25 cellular contexts compared by ENCODE assay signal in the genomic region with DNA sequence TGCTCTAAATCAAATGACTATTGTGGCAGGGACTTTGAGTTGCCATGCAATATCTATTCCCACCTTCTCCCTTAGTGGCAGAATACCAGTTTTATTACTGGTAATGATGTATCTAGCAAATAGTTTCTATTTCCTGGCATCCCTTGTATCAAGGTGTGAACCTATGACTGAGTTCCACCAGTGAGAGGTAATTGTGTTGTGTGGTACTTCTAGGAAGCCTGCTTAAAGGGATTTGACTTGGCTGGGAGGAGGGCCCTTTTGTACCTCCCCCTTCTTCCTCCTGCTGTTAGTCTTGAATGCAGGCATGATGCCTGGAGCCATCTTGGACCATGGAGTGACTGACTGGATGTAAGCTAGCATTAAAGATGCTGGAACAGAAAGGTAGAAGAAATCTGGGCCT.
DNase-seq lines count a peak whose midpoint lies in the region; ATAC-seq, FAIRE-seq and TF ChIP-seq lines count a peak whose summit lies in the region.
"Had no signal": no experiment of that assay in that cellular context is flagged by ENCODE, and none has a peak within 500 bp of the region (broad histone marks: within the 10 kb centered on the region; RNA-seq: fewer than 3 reads in every experiment).

No MANE protein-coding gene starts in this region.

- H3K9ac ChIP-seq in mammary epithelial cell (ENCODE audit: insufficient read depth, low read length) (no peak overlapping the region), Loucy (ENCODE audit: low read depth, low read length, poor library complexity, severe bottlenecking) (no peak overlapping the region), K562 (ENCODE audit: insufficient read depth in 1 of 2, low read depth in 2 of 2, low read length in 2 of 2) (no peak overlapping the region), Karpas-422 (ENCODE audit: low read length) (no peak overlapping the region)

- H3K4me2 ChIP-seq in mammary epithelial cell (ENCODE audit: insufficient read depth, low read depth, low read length) (peak overlapping the region; percentile 20), Loucy (ENCODE audit: low read depth, low read length, poor library complexity, severe bottlenecking) (peak overlapping the region; percentile 23), K562 (ENCODE audit: insufficient read depth, low read length) (no peak overlapping the region), Karpas-422 (ENCODE audit: low read depth, low read length, poor library complexity, severe bottlenecking) (no peak overlapping the region)

- no peak overlapping the region for H3K4me3 Mint-ChIP-seq in MCF 10A (ENCODE audit: unreplicated experiment)
- H3K4me3 Mint-ChIP-seq: B cell; CD8-positive, alpha-beta T cell; IgD-negative memory B cell had no signal

- H3K4me1 Mint-ChIP-seq in MCF 10A (ENCODE audit: insufficient read depth, unreplicated experiment): no peaks in the 10 kb centered on the region
- H3K4me1 Mint-ChIP-seq: B cell, IgD-negative memory B cell had no signal

- no peak for DNase-seq in mammary epithelial cell
- no peak for DNase-seq in MCF 10A (ENCODE audit: unreplicated experiment)
- DNase-seq in K562 (ENCODE audit: extremely low read depth in 1 of 4, low spot score in 3 of 4): no peak
- DNase-seq in iPS-NIHi11 (ENCODE audit: low spot score): no peak
- no peak for DNase-seq in Karpas-422
- no peak for DNase-seq in heart left ventricle
- DNase-seq: CD8-positive, alpha-beta T cell; DMS 273 treated with DMSO at 0.1 percent for 48 hours; DMS79; GDM1; HCEC 1CT; NCI-H2029; NCI-H446 treated with DMSO at 0.1 percent for 48 hours; NCI-H526; Right ventricle myocardium superior; RPMI8226 had no signal

- TF ChIP-seq RAD21 in K562 (CRISPR knock-in tag; conservative IDR thresholded peaks at IDR 0.05 in 1 of 2, IDR thresholded peaks at IDR 0.05 in 1 of 2): no peak

- no peaks in the 10 kb centered on the region for H3K9me3 Mint-ChIP-seq in MCF 10A (ENCODE audit: unreplicated experiment)
- H3K9me3 Mint-ChIP-seq: CD8-positive, alpha-beta T cell; IgD-negative memory B cell had no signal

- TF ChIP-seq POLR2A in K562 (conservative IDR thresholded peaks at IDR 0.05): no peak
- TF ChIP-seq POLR2A in heart left ventricle (IDR thresholded peaks at IDR 0.05): no peak

- H3K9me3 ChIP-seq in mammary epithelial cell (replicated peaks; ENCODE audit: insufficient read depth, low read length) (no peaks in the 10 kb centered on the region), Loucy (ENCODE audit: insufficient read depth, low read depth, low read length) (no peaks in the 10 kb centered on the region), K562 (replicated peaks; ENCODE audit: control insufficient read depth, insufficient read depth, low read depth, low read length) (no peaks in the 10 kb centered on the region), Karpas-422 (ENCODE audit: low read length) (no peaks in the 10 kb centered on the region), heart left ventricle (no peaks in the 10 kb centered on the region)
- H3K9me3 ChIP-seq: MG63, SJSA1 had no signal

- no peaks in the 10 kb centered on the region for H3K79me2 ChIP-seq in mammary epithelial cell (ENCODE audit: insufficient read depth, low read length)
- no peaks in the 10 kb centered on the region for H3K79me2 ChIP-seq in Loucy (ENCODE audit: insufficient read depth, low read length)
- no peaks in the 10 kb centered on the region for H3K79me2 ChIP-seq in K562 (ENCODE audit: control insufficient read depth, insufficient read depth, low read length)
- H3K79me2 ChIP-seq in Karpas-422 (ENCODE audit: low read length): no peaks in the 10 kb centered on the region

- in situ Hi-C loops in mammary epithelial cell (cut with MboI; ENCODE audit: low sequenced_read_pairs in 2 of 2): no loop called here
- in situ Hi-C loops in K562 (cut with MboI): no loop called here

- ATAC-seq in K562 (no peak), heart left ventricle (no peak)
- ATAC-seq: CD8-positive, alpha-beta T cell had no signal

- no peaks in the 10 kb centered on the region for H3K36me3 ChIP-seq in mammary epithelial cell (ENCODE audit: insufficient read depth, low read length)
- no peaks in the 10 kb centered on the region for H3K36me3 ChIP-seq in Loucy (ENCODE audit: insufficient read depth, low read length)
- H3K36me3 ChIP-seq in K562 (ENCODE audit: control insufficient read depth, insufficient read depth, low read length): no peaks in the 10 kb centered on the region
- no peaks in the 10 kb centered on the region for H3K36me3 ChIP-seq in Karpas-422 (ENCODE audit: insufficient read depth, low read length)
- H3K36me3 ChIP-seq in heart left ventricle: no peaks in the 10 kb centered on the region
- H3K36me3 ChIP-seq: MG63, SJSA1 had no signal

- no peaks in the 10 kb centered on the region for H3K27me3 ChIP-seq in mammary epithelial cell (ENCODE audit: insufficient read depth, low read length)
- H3K27me3 ChIP-seq in Loucy (ENCODE audit: insufficient read depth, low read length, poor library complexity, severe bottlenecking): no peaks in the 10 kb centered on the region
- H3K27me3 ChIP-seq in K562 (ENCODE audit: control insufficient read depth in 2 of 2, insufficient read depth in 2 of 2, low read length in 2 of 2): no peaks in the 10 kb centered on the region
- H3K27me3 ChIP-seq in Karpas-422 (ENCODE audit: low read length): no peaks in the 10 kb centered on the region
- peaks cover 0 to 14% (median 0%) of the 10 kb centered on the region in 9 donors for H3K27me3 ChIP-seq in heart left ventricle
- H3K27me3 ChIP-seq: MG63, SJSA1 had no signal

- no peak for TF ChIP-seq EP300 in K562 (IDR thresholded peaks at IDR 0.05; ENCODE audit: low read length)

- H2AFZ ChIP-seq in mammary epithelial cell (ENCODE audit: low read depth, low read length) (peak overlapping the region; percentile 24), Loucy (ENCODE audit: low read length) (no peak overlapping the region), K562 (ENCODE audit: low read depth, low read length) (no peak overlapping the region), Karpas-422 (ENCODE audit: low read length) (no peak overlapping the region)

- H3K27me3 Mint-ChIP-seq in MCF 10A (ENCODE audit: insufficient read depth, unreplicated experiment): peaks cover 58% of the 10 kb centered on the region

- CTCF ChIA-PET in mammary epithelial cell (lab: Charles Lee; ENCODE audit: low non-redundant PET) (no interaction called here), MCF 10A (lab: Yijun Ruan, JAX) (no interaction called here), K562 (lab: Yijun Ruan, JAX; ENCODE audit: low intra/inter-chr PET ratio) (no interaction called here)

- POLR2A ChIA-PET in MCF 10A (lab: Yijun Ruan, JAX): no interaction called here
- POLR2A ChIA-PET in K562 (lab: Yijun Ruan, JAX): no interaction called here

- no peaks in the 10 kb centered on the region for H3F3A ChIP-seq in Loucy (ENCODE audit: low read depth)

- intact Hi-C loops in mammary epithelial cell (cut with micrococcal nuclease): no loop called here
- intact Hi-C loops in MCF 10A (cut with micrococcal nuclease): no loop called here
- intact Hi-C loops in K562 (cut with micrococcal nuclease): no loop called here
- intact Hi-C loops in heart left ventricle (cut with DNase I): no loop called here

- H4K20me1 ChIP-seq in mammary epithelial cell (ENCODE audit: insufficient read depth, low read length) (no peaks in the 10 kb centered on the region), Loucy (ENCODE audit: insufficient read depth, low read length, poor library complexity, severe bottlenecking) (no peaks in the 10 kb centered on the region), K562 (replicated peaks; ENCODE audit: control insufficient read depth, insufficient read depth, low read length) (no peaks in the 10 kb centered on the region), Karpas-422 (ENCODE audit: insufficient read depth, low read depth, low read length) (no peaks in the 10 kb centered on the region)

- BruUV-seq in mammary epithelial cell (replicated peaks; lab: Mats Ljungman, UMichigan) (no TSS peak), MCF 10A (replicated peaks; lab: Mats Ljungman, UMichigan) (no TSS peak), K562 (replicated peaks; lab: Mats Ljungman, UMichigan) (no TSS peak)

- no peak overlapping the region for H3K27ac ChIP-seq in mammary epithelial cell (ENCODE audit: insufficient read depth, low read depth, low read length)
- H3K27ac ChIP-seq in K562 (ENCODE audit: extremely low read depth, low read depth, low read length): no peak overlapping the region
- no peak overlapping the region for H3K27ac ChIP-seq in Karpas-422 (ENCODE audit: low read length)
- no peak overlapping the region for H3K27ac ChIP-seq in heart left ventricle
- H3K27ac ChIP-seq: C4-2B, HL-60, SJSA1 had no signal

- no peak for FAIRE-seq in K562 (lab: Jason Lieb, UNC)
- FAIRE-seq: GM12891, H1 had no signal

- H3K4me1 ChIP-seq in mammary epithelial cell (ENCODE audit: insufficient read depth, low read length): peaks cover 16% of the 10 kb centered on the region
- peaks cover 20% of the 10 kb centered on the region for H3K4me1 ChIP-seq in Loucy (ENCODE audit: insufficient read depth, low read length, poor library complexity, severe bottlenecking)
- H3K4me1 ChIP-seq in K562 (replicated peaks in 1 of 2; ENCODE audit: control insufficient read depth in 2 of 2, insufficient read depth in 2 of 2, low read length in 2 of 2): no peaks in the 10 kb centered on the region
- H3K4me1 ChIP-seq in Karpas-422 (ENCODE audit: low read length): no peaks in the 10 kb centered on the region
- H3K4me1 ChIP-seq in heart left ventricle: no peaks in the 10 kb centered on the region

- dilution Hi-C loops in mammary epithelial cell (cut with HindIII; ENCODE audit: low sequenced_read_pairs): no loop called here

- H3K27ac Mint-ChIP-seq in MCF 10A (ENCODE audit: low read depth, unreplicated experiment): no peak overlapping the region
- H3K27ac Mint-ChIP-seq: B cell; CD8-positive, alpha-beta T cell; IgD-negative memory B cell had no signal

- H3K9me1 ChIP-seq in K562 (ENCODE audit: control insufficient read depth, insufficient read depth, low read length): no peaks in the 10 kb centered on the region

- TF ChIP-seq CTCF in mammary epithelial cell (conservative IDR thresholded peaks at IDR 0.05 in 1 of 2, IDR thresholded peaks at IDR 0.05 in 1 of 2; ENCODE audit: extremely low read depth in 1 of 2, insufficient read depth in 1 of 2, low read depth in 1 of 2, low read length in 2 of 2) (no peak), MCF 10A (IDR thresholded peaks at IDR 0.05; ENCODE audit: unreplicated experiment) (no peak), Loucy (conservative IDR thresholded peaks at IDR 0.05; ENCODE audit: low read length) (no peak), K562 (IDR thresholded peaks at IDR 0.05 in 2 of 3, conservative IDR thresholded peaks at IDR 0.05 in 1 of 3; ENCODE audit: insufficient read depth in 2 of 3, low read depth in 1 of 3, low read length in 3 of 3) (no peak), heart left ventricle (IDR thresholded peaks at IDR 0.05) (no peak)

- H3K36me3 Mint-ChIP-seq in MCF 10A (ENCODE audit: insufficient read depth, unreplicated experiment): no peaks in the 10 kb centered on the region
- H3K36me3 Mint-ChIP-seq: CD8-positive, alpha-beta T cell had no signal

- H3K4me3 ChIP-seq in mammary epithelial cell (replicated peaks in 1 of 3; ENCODE audit: insufficient read depth in 1 of 3, low read depth in 2 of 3, low read length in 3 of 3): no peak overlapping the region
- no peak overlapping the region for H3K4me3 ChIP-seq in Loucy (ENCODE audit: low read length, poor library complexity, severe bottlenecking)
- no peak overlapping the region for H3K4me3 ChIP-seq in K562
- H3K4me3 ChIP-seq in Karpas-422 (ENCODE audit: low read length): no peak overlapping the region
- H3K4me3 ChIP-seq in heart left ventricle: no peak overlapping the region
- H3K4me3 ChIP-seq: MG63, SJSA1 had no signal

- H3K9me2 ChIP-seq in Loucy (replicated peaks; ENCODE audit: low read depth, low read length) (no peaks in the 10 kb centered on the region), Karpas-422 (replicated peaks; ENCODE audit: insufficient read depth, low read length) (no peaks in the 10 kb centered on the region)

Comparison
In these comparisons a context has a peak if more than half of its experiments do, and no peak if none do; other contexts are left out.
1. H3K4me2 ChIP-seq: peak in mammary epithelial cell (single experiment) and Loucy (single experiment); none in K562 (single experiment) and Karpas-422 (single experiment).